In the genomic region with DNA sequence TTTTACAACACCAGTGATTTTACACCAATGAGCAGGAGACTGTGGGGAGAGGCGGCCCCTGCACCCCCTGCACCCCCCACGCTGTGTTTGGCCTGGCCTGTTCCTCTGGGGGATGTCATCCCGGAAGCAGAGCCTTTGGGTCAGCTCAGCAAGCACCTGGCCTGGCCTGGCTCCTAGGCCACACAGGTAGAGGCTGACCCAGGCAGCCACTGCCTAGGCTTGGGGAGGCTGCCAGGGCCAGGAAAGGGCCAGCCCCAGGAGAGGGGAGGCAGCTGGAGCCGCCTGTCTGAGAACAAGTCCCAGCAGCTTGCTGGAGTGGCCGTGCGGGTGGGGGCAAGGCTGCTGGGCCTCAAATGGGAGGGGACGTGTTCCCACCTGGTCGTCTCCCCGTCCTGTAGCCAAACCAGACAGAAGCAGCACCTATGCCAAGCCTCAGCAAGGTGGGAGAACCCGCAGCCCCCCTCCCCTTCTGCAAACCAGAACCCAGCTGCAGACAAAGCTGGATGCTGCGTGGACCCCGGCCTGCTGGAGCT, we compare ENCODE assay signal across 9 cellular contexts. TPM values are rescaled to one million over a fixed set of nuclear protein-coding genes. Genes with fewer than 3 reads are reported as not detected.
DNase-seq lines count a peak whose midpoint lies in the region; ATAC-seq and TF ChIP-seq lines count a peak whose summit lies in the region.
"Had no signal": no experiment of that assay in that cellular context is flagged by ENCODE, and none has a peak within 500 bp of the region (broad histone marks: within the 10 kb centered on the region; RNA-seq: fewer than 3 reads in every experiment).

No MANE protein-coding gene starts in this region.

- TF ChIP-seq POLR2A in gastrocnemius medialis (IDR thresholded peaks at IDR 0.05) = no peak

- no peaks in the 10 kb centered on the region for H3K9me2 ChIP-seq in OCI-LY7 (ENCODE audit: insufficient read depth, low read length)

- no peaks in the 10 kb centered on the region for H3K27me3 Mint-ChIP-seq in CD4-positive, alpha-beta T cell
- no peaks in the 10 kb centered on the region for H3K27me3 Mint-ChIP-seq in effector memory CD8-positive, alpha-beta T cell

- CTCF ChIA-PET in CD4-positive, alpha-beta T cell (lab: Charles Lee) = interaction anchor here (1.1 to 2.6 kb wide), 3 partner anchors 19 to 60 kb away, joined by 4 to 20 read pairs (median 6); no protein-coding TSS in a partner anchor
- CTCF ChIA-PET in OCI-LY7 (lab: Charles Lee; ENCODE audit: unreplicated experiment) = no interaction called here

- H3K27ac ChIP-seq in CD4-positive, alpha-beta T cell (ENCODE audit: low read depth, low read length) = peak overlapping the region; percentile 96
- H3K27ac ChIP-seq in OCI-LY7 (ENCODE audit: low read depth, low read length, poor library complexity, severe bottlenecking) (peak overlapping the region; percentile 20), osteoblast (ENCODE audit: low read depth, low read length) (no peak overlapping the region), gastrocnemius medialis (peak overlapping the region in 1 of 4 donors; percentile 57)

- DNase-seq in CD4-positive, alpha-beta T cell = peak in 2 of 10 experiments; percentile 39 to 47
- no peak for DNase-seq in OCI-LY7 (ENCODE audit: low spot score)
- DNase-seq in effector memory CD8-positive, alpha-beta T cell = peak in 1 of 3 experiments; percentile 46
- DNase-seq in osteoblast (ENCODE audit: insufficient read length, low spot score, missing footprints) = peak; percentile 88
- no peak for DNase-seq in NCI-H1417 treated with DMSO at 0.1 percent for 48 hours (lab: John Stamatoyannopoulos, UW)
- DNase-seq in gastrocnemius medialis = no peak
- DNase-seq in islet precursor cell = no peak
- DNase-seq: GOT3, NCI-H187 treated with DMSO at 0.1 percent for 48 hours had no signal

- H3K36me3 ChIP-seq in OCI-LY7 (ENCODE audit: insufficient read depth, low read length) (peaks cover 46% of the 10 kb centered on the region), osteoblast (ENCODE audit: insufficient read depth, low read length) (no peaks in the 10 kb centered on the region), gastrocnemius medialis (no peaks in the 10 kb centered on the region)

- no TSS peak for BruUV-seq in OCI-LY7 (replicated peaks; lab: Mats Ljungman, UMichigan)

- H3K9me3 ChIP-seq in CD4-positive, alpha-beta T cell (ENCODE audit: control insufficient read depth, low read length) = no peaks in the 10 kb centered on the region
- H3K9me3 ChIP-seq in OCI-LY7 (ENCODE audit: low read length) = no peaks in the 10 kb centered on the region
- H3K9me3 ChIP-seq in osteoblast (ENCODE audit: low read depth, low read length) = no peaks in the 10 kb centered on the region
- H3K9me3 ChIP-seq in gastrocnemius medialis = no peaks in the 10 kb centered on the region

- peak; percentile 5 for ATAC-seq in CD4-positive, alpha-beta T cell (ENCODE audit: poor library complexity)
- peak; percentile 1 for ATAC-seq in effector memory CD8-positive, alpha-beta T cell (replicated peaks)
- ATAC-seq in gastrocnemius medialis = no peak

- peak overlapping the region; percentile 84 for H3K4me3 Mint-ChIP-seq in CD4-positive, alpha-beta T cell
- H3K4me3 Mint-ChIP-seq in effector memory CD8-positive, alpha-beta T cell = peak overlapping the region; percentile 39 to 72

- H2AFZ ChIP-seq in OCI-LY7 (ENCODE audit: low read length) = no peak overlapping the region
- no peak overlapping the region for H2AFZ ChIP-seq in osteoblast (ENCODE audit: low read length)

- in situ Hi-C loops in gastrocnemius medialis (cut with MboI; ENCODE audit: low sequenced_read_pairs in 4 of 4) = no loop called here

- H3K9me3 Mint-ChIP-seq in CD4-positive, alpha-beta T cell = no peaks in the 10 kb centered on the region
- H3K9me3 Mint-ChIP-seq in effector memory CD8-positive, alpha-beta T cell = no peaks in the 10 kb centered on the region

- H3K4me1 ChIP-seq in OCI-LY7 (ENCODE audit: insufficient read depth, low read length, poor library complexity, severe bottlenecking) (peaks cover 20% of the 10 kb centered on the region), osteoblast (ENCODE audit: insufficient read depth, low read length) (no peaks in the 10 kb centered on the region), gastrocnemius medialis (peaks cover 4 to 6% of the 10 kb centered on the region in 2 donors)

- peak overlapping the region; percentile 46 for H3K4me2 ChIP-seq in OCI-LY7 (ENCODE audit: low read length)
- H3K4me2 ChIP-seq in osteoblast (ENCODE audit: insufficient read depth, low read length) = no peak overlapping the region

- H3K79me2 ChIP-seq in OCI-LY7 (ENCODE audit: insufficient read depth, low read depth, low read length) = no peaks in the 10 kb centered on the region
- H3K79me2 ChIP-seq in osteoblast (ENCODE audit: insufficient read depth, low read length) = no peaks in the 10 kb centered on the region

- peaks cover 14% of the 10 kb centered on the region for H3K36me3 Mint-ChIP-seq in CD4-positive, alpha-beta T cell (ENCODE audit: low read depth)
- peaks cover 17% of the 10 kb centered on the region for H3K36me3 Mint-ChIP-seq in effector memory CD8-positive, alpha-beta T cell (ENCODE audit: insufficient read depth)

- no peaks in the 10 kb centered on the region for H4K20me1 ChIP-seq in OCI-LY7 (ENCODE audit: insufficient read depth, low read length)
- H4K20me1 ChIP-seq in osteoblast (ENCODE audit: insufficient read depth, low read length) = no peaks in the 10 kb centered on the region

- no peak for TF ChIP-seq CTCF in CD4-positive, alpha-beta T cell (IDR thresholded peaks at IDR 0.05)
- TF ChIP-seq CTCF in OCI-LY7 (conservative IDR thresholded peaks at IDR 0.05; ENCODE audit: low read length) (no peak), osteoblast (IDR thresholded peaks at IDR 0.05; ENCODE audit: extremely low read depth, low read depth, low read length) (no peak), gastrocnemius medialis (IDR thresholded peaks at IDR 0.05 in 4 of 5, conservative IDR thresholded peaks at IDR 0.05 in 1 of 5) (no peak)

- POLR2A ChIA-PET in CD4-positive, alpha-beta T cell (lab: Charles Lee) = interaction anchor here (0.5 to 4.3 kb wide), 14 partner anchors 9 to 1014 kb away, joined by 3 to 104 read pairs (median 4); a partner anchor contains a TSS
- POLR2A ChIA-PET in OCI-LY7 (lab: Charles Lee) = no interaction called here

- H3K27me3 ChIP-seq in CD4-positive, alpha-beta T cell (ENCODE audit: control insufficient read depth, insufficient read depth, low read length) = no peaks in the 10 kb centered on the region
- H3K27me3 ChIP-seq in osteoblast (ENCODE audit: insufficient read depth, low read length) = no peaks in the 10 kb centered on the region
- H3K27me3 ChIP-seq in gastrocnemius medialis = no peaks in the 10 kb centered on the region

- intact Hi-C loops in CD4-positive, alpha-beta T cell (cut with DNase I, micrococcal nuclease) = loop anchor here in 1 of 2 experiments (2.0 kb wide), 1 partner anchor 18 kb away; no protein-coding TSS in a partner anchor
- intact Hi-C loops in OCI-LY7 (cut with micrococcal nuclease; ENCODE audit: unreplicated experiment) (no loop called here), gastrocnemius medialis (cut with DNase I; ENCODE audit: low total_unique reads) (no loop called here)

- H3K4me1 Mint-ChIP-seq in CD4-positive, alpha-beta T cell (ENCODE audit: low read depth) = peaks cover 48% of the 10 kb centered on the region
- H3K4me1 Mint-ChIP-seq in effector memory CD8-positive, alpha-beta T cell (ENCODE audit: low read depth in 2 of 2) = peaks cover 9 to 18% of the 10 kb centered on the region in 2 donors

- H3K4me3 ChIP-seq in OCI-LY7 (ENCODE audit: low read depth, low read length, poor library complexity, severe bottlenecking) (no peak overlapping the region), osteoblast (ENCODE audit: insufficient read depth, low read length) (no peak overlapping the region), gastrocnemius medialis (no peak overlapping the region)

- H3K27ac Mint-ChIP-seq in CD4-positive, alpha-beta T cell = peak overlapping the region; percentile 98
- H3K27ac Mint-ChIP-seq in effector memory CD8-positive, alpha-beta T cell = peak overlapping the region; percentile 93 to 99

RNA-seq across cellular contexts. Expression of a gene that starts 46.9 kb away (rescaled TPM):
- 1 to 10 TPM; 1.7 to 1.8 TPM for total RNA-seq in CD4-positive, alpha-beta T cell
- not detected in 2 replicates for total RNA-seq in OCI-LY7 (2014; rRNA removed; shearing (Covaris generic))
- total RNA-seq in OCI-LY7 (2022) (not detected in 2 replicates), osteoblast (not detected in 2 replicates), gastrocnemius medialis (not detected)

RNA-seq across cellular contexts. Expression of a gene that starts 55.1 kb away (rescaled TPM):
- 10 to 100 TPM; 17.7 to 18.5 TPM for total RNA-seq in CD4-positive, alpha-beta T cell
- 52.3 and 60.8 TPM in 2 replicates for total RNA-seq in OCI-LY7 (2014; rRNA removed; shearing (Covaris generic))
- total RNA-seq in OCI-LY7 (2022) = 39.4 and 42.8 TPM in 2 replicates
- 5.4 and 10.9 TPM in 2 replicates for total RNA-seq in osteoblast
- total RNA-seq in gastrocnemius medialis = 1 to 10 TPM in 1 of 4 donors, under 1 TPM in 3; 0.39 to 2.9 (median 0.59) TPM

Comparison
In these comparisons a context has a peak if more than half of its experiments do, and no peak if none do; other contexts are left out.
1. ATAC-seq: peak in CD4-positive, alpha-beta T cell (single experiment) and effector memory CD8-positive, alpha-beta T cell (single experiment); none in gastrocnemius medialis (0 of 2).